15 cellular contexts compared by ENCODE assay signal in the genomic region with DNA sequence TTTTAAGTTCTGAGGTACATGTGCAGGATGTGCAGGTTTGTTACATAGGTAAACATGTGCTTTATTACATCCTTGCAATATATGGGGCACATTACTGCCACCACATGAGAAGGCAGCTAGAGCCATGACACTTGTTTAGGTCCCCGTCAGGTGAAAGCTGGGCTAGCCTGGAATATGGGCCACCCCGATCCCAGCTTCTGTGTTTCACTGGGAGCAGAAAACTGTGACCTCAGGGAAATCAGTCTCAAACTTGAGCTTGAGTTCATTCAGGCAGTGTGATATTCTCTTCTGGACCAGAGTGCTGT.
"Had no signal": no experiment of that assay in that cellular context is flagged by ENCODE, and none has a peak within 500 bp of the region (broad histone marks: within the 10 kb centered on the region; RNA-seq: fewer than 3 reads in every experiment).

No MANE protein-coding gene starts in this region.

- H3K4me3 ChIP-seq: K562 had no signal

- H3K27ac ChIP-seq: KMS-11, RWPE1 had no signal

- ATAC-seq: K562, Panc1, PC-3, T-cell had no signal

- DNase-seq: Kasumi-1; MM.1S; NCI-H1930; NCI-H2107; NCI-H446 treated with DMSO at 0.1 percent for 48 hours; NCI-H526; NK-92 treated with Interleukin-12 subunit alpha and Interleukin-12 subunit beta, amount 100 ng/mL, for 24 hours; PC-3; SW 1271; T-cell had no signal

- H3K9me3 ChIP-seq: SK-N-SH had no signal
